Comparison of ENCODE assay signal across 18 cellular contexts in genomic region chr4:123554263-123554662, GRCh38.
DNase-seq lines count a peak whose midpoint lies in the region; ATAC-seq, FAIRE-seq and TF ChIP-seq lines count a peak whose summit lies in the region.
"Had no signal": no experiment of that assay in that cellular context is flagged by ENCODE, and none has a peak within 500 bp of the region (broad histone marks: within the 10 kb centered on the region; RNA-seq: fewer than 3 reads in every experiment).

No MANE protein-coding gene starts in this region.

- ATAC-seq in GM21737 (IDR thresholded peaks at IDR 0.05; ENCODE audit: unreplicated experiment) (no peak), GM21825 (IDR thresholded peaks at IDR 0.05; ENCODE audit: unreplicated experiment) (no peak)
- ATAC-seq: activated CD8-positive, alpha-beta memory T cell treated with anti-CD3 and anti-CD28 coated beads, Interleukin-2, amount 10 ng/mL, durations not matched to agents 7 days and 5 days; stimulated activated memory B cell treated with anti-CD40 and anti-IgM and Interleukin-4, amounts not matched to agents 10 μg/mL and 1 μg/mL and 100 μg/mL, for 72 hours had no signal

- H3K36me3 Mint-ChIP-seq in H9 (ENCODE audit: insufficient read depth in 1 of 3, low read depth in 3 of 3), result peaks cover 2 to 8% (median 7%) of the 10 kb centered on the region in 3 experiments; a peak in 3 of 7 replicates
- H3K36me3 Mint-ChIP-seq: stimulated activated memory B cell treated with anti-CD40 and anti-IgM and Interleukin-4, amounts not matched to agents 10 μg/mL and 1 μg/mL and 100 μg/mL, for 72 hours had no signal

- peak overlapping the region in 2 of 3 experiments; percentile 48 to 51; a peak in 1 of 7 replicates for H3K27ac Mint-ChIP-seq in H9
- H3K27ac Mint-ChIP-seq: activated CD8-positive, alpha-beta memory T cell treated with anti-CD3 and anti-CD28 coated beads, Interleukin-2, amount 10 ng/mL, durations not matched to agents 7 days and 5 days; stimulated activated memory B cell treated with anti-CD40 and anti-IgM and Interleukin-4, amounts not matched to agents 10 μg/mL and 1 μg/mL and 100 μg/mL, for 72 hours had no signal

- H4K5ac ChIP-seq in H9 (ENCODE audit: insufficient read length, low read depth, low read length), result no peak overlapping the region

- H3K14ac ChIP-seq in H9 (ENCODE audit: insufficient read depth, low read length), result no peak overlapping the region

- H2BK5ac ChIP-seq in H9 (ENCODE audit: insufficient read length, low read length), result no peak overlapping the region

- TF ChIP-seq RAD21 in liver (IDR thresholded peaks at IDR 0.05), result no peak

- H3K4ac ChIP-seq in H9 (ENCODE audit: low read depth, low read length), result no peak overlapping the region

- TF ChIP-seq CTCF in H9 (conservative IDR thresholded peaks at IDR 0.05), result no peak
- TF ChIP-seq CTCF in liver (IDR thresholded peaks at IDR 0.05; ENCODE audit: low read depth, low read length, missing input control), result no peak

- H3K36me3 ChIP-seq in adipocyte (ENCODE audit: control insufficient read depth, insufficient read depth, low read length, severe bottlenecking) (no peaks in the 10 kb centered on the region), liver (ENCODE audit: control insufficient read depth in 4 of 4, insufficient read depth in 3 of 4, low read depth in 1 of 4, low read length in 3 of 4) (no peaks in the 10 kb centered on the region), small intestine (ENCODE audit: control insufficient read depth in 2 of 2, insufficient read depth in 2 of 2, low read length in 2 of 2) (no peaks in the 10 kb centered on the region)

- no peaks in the 10 kb centered on the region for H3K23me2 ChIP-seq in H9 (ENCODE audit: insufficient read length, low read depth, low read length, poor library complexity, severe bottlenecking)

- H3K4me1 Mint-ChIP-seq in H9, result peaks cover 42 to 47% of the 10 kb centered on the region in 2 experiments
- H3K4me1 Mint-ChIP-seq: stimulated activated memory B cell treated with anti-CD40 and anti-IgM and Interleukin-4, amounts not matched to agents 10 μg/mL and 1 μg/mL and 100 μg/mL, for 72 hours had no signal

- H3K27me3 Mint-ChIP-seq in H9 (ENCODE audit: low read depth), result no peaks in the 10 kb centered on the region
- H3K27me3 Mint-ChIP-seq: activated CD8-positive, alpha-beta memory T cell treated with anti-CD3 and anti-CD28 coated beads, Interleukin-2, amount 10 ng/mL, durations not matched to agents 7 days and 5 days; stimulated activated memory B cell treated with anti-CD40 and anti-IgM and Interleukin-4, amounts not matched to agents 10 μg/mL and 1 μg/mL and 100 μg/mL, for 72 hours had no signal

- H3K9ac ChIP-seq in H9 (ENCODE audit: extremely low read depth, insufficient read length, low read length) (no peak overlapping the region), adipocyte (ENCODE audit: low read length) (no peak overlapping the region), liver (ENCODE audit: low read depth in 1 of 2, low read length in 2 of 2) (no peak overlapping the region)
- H3K9ac ChIP-seq: parathyroid adenoma had no signal

- H3K9me3 ChIP-seq in H9 (ENCODE audit: control insufficient read depth, low read depth, low read length), result no peaks in the 10 kb centered on the region
- H3K9me3 ChIP-seq in adipocyte (ENCODE audit: control insufficient read depth, low read length), result peaks cover 5% of the 10 kb centered on the region
- no peaks in the 10 kb centered on the region for H3K9me3 ChIP-seq in liver (ENCODE audit: control insufficient read depth in 4 of 4, low read length in 3 of 4)
- H3K9me3 ChIP-seq in small intestine (ENCODE audit: control insufficient read depth, low read depth), result no peaks in the 10 kb centered on the region

- H3K4me3 ChIP-seq in adipocyte (ENCODE audit: low read length), result peak overlapping the region; percentile 69
- no peak overlapping the region for H3K4me3 ChIP-seq in liver (ENCODE audit: low read depth in 1 of 3, low read length in 3 of 3)
- H3K4me3 ChIP-seq in small intestine (ENCODE audit: low read depth in 1 of 2, low read length in 2 of 2), result no peak overlapping the region

- H3K9me3 Mint-ChIP-seq in H9, result peaks cover 5 to 7% of the 10 kb centered on the region in 2 experiments; a peak in 3 of 5 replicates
- H3K9me3 Mint-ChIP-seq: stimulated activated memory B cell treated with anti-CD40 and anti-IgM and Interleukin-4, amounts not matched to agents 10 μg/mL and 1 μg/mL and 100 μg/mL, for 72 hours had no signal

- FAIRE-seq in small intestine (lab: Jason Lieb, UNC), result no peak
- FAIRE-seq: HTR-8/SVneo had no signal

- no peak overlapping the region for H3K4me2 ChIP-seq in H9 (ENCODE audit: insufficient read depth, insufficient read length, low read length)

- H3K4me3 Mint-ChIP-seq in H9, result no peak overlapping the region
- H3K4me3 Mint-ChIP-seq: activated CD8-positive, alpha-beta memory T cell treated with anti-CD3 and anti-CD28 coated beads, Interleukin-2, amount 10 ng/mL, durations not matched to agents 7 days and 5 days; stimulated activated memory B cell treated with anti-CD40 and anti-IgM and Interleukin-4, amounts not matched to agents 10 μg/mL and 1 μg/mL and 100 μg/mL, for 72 hours had no signal

- no peak overlapping the region for H3K18ac ChIP-seq in H9 (ENCODE audit: insufficient read length, low read depth, low read length)

- DNase-seq in H9 (no peak), adipocyte (ENCODE audit: low read depth) (peak; percentile 11), small intestine (no peak), GM19240 (ENCODE audit: insufficient read length, low spot score) (no peak)
- DNase-seq in activated CD4-positive, alpha-beta T cell treated with anti-CD3 and anti-CD28 coated beads for 1 hour, result no peak
- DNase-seq: activated CD8-positive, alpha-beta memory T cell treated with anti-CD3 and anti-CD28 coated beads, Interleukin-2, amount 10 ng/mL, durations not matched to agents 7 days and 5 days; dorsolateral prefrontal cortex; glutamatergic neuron; GOT3; NCI-H446 treated with DMSO at 0.1 percent for 48 hours; SIG-M5; T-helper 2 cell had no signal

- no peak overlapping the region for H2AFZ ChIP-seq in H9 (ENCODE audit: low read length)
- H2AFZ ChIP-seq: parathyroid adenoma had no signal

- H3K4me1 ChIP-seq in H9 (ENCODE audit: insufficient read depth, low read length) (peaks cover 3% of the 10 kb centered on the region; the same call in 1 of the 2 replicates), adipocyte (ENCODE audit: control insufficient read depth, insufficient read depth, low read length) (peaks cover 31% of the 10 kb centered on the region), liver (ENCODE audit: control insufficient read depth in 4 of 4, insufficient read depth in 4 of 4, low read length in 3 of 4) (peaks cover 5 to 28% (median 22%) of the 10 kb centered on the region in 4 donors), small intestine (ENCODE audit: control insufficient read depth in 2 of 2, insufficient read depth in 1 of 2, low read depth in 1 of 2, low read length in 1 of 2) (peaks cover 10 to 17% of the 10 kb centered on the region in 2 donors)
- H3K4me1 ChIP-seq: parathyroid adenoma had no signal

- H3K27me3 ChIP-seq in H9 (ENCODE audit: insufficient read depth, low read length) (no peaks in the 10 kb centered on the region), adipocyte (replicated peaks; ENCODE audit: control insufficient read depth, insufficient read depth, low read length) (no peaks in the 10 kb centered on the region), liver (ENCODE audit: control insufficient read depth in 4 of 4, insufficient read depth in 4 of 4, low read length in 3 of 4) (no peaks in the 10 kb centered on the region), small intestine (ENCODE audit: control insufficient read depth in 2 of 2, insufficient read depth in 2 of 2, low read length in 2 of 2) (no peaks in the 10 kb centered on the region)
- H3K27me3 ChIP-seq: dorsolateral prefrontal cortex had no signal

- no peak overlapping the region for H2BK120ac ChIP-seq in H9 (ENCODE audit: low read depth, low read length, poor library complexity, severe bottlenecking)

- H4K20me1 ChIP-seq in H9 (ENCODE audit: control insufficient read depth, insufficient read depth, insufficient read length), result no peaks in the 10 kb centered on the region

- no peaks in the 10 kb centered on the region for H3K79me1 ChIP-seq in H9 (ENCODE audit: insufficient read depth, low read depth, low read length, poor library complexity, severe bottlenecking)

- no peak overlapping the region for H4K8ac ChIP-seq in H9 (replicated peaks; ENCODE audit: insufficient read length, low read depth, low read length)

- H3T11ph ChIP-seq in H9 (ENCODE audit: low read length), result no peak overlapping the region

- no peak overlapping the region for H3K23ac ChIP-seq in H9 (ENCODE audit: insufficient read length, low read depth, low read length)

- WGBS in H9 (ENCODE audit: extremely low coverage, insufficient read length, low lambda C conversion rate), result no CpG with 5 or more reads among the region's 1 CpG
- 52% methylated on average over 1 of the region's 1 CpG for WGBS in liver
- 82 to 95% (median 87%) methylated on average over 1 of the region's 1 CpG for WGBS in small intestine, 3 donors

- H2BK20ac ChIP-seq in H9 (ENCODE audit: low read depth, low read length, poor library complexity, severe bottlenecking), result no peak overlapping the region

- H3K27ac ChIP-seq in H9 (ENCODE audit: insufficient read length, low read depth, low read length), result no peak overlapping the region
- peak overlapping the region in 1 of 2 donors; percentile 78 for H3K27ac ChIP-seq in liver (ENCODE audit: low read depth in 1 of 2, low read length in 2 of 2)
- H3K27ac ChIP-seq in small intestine (ENCODE audit: low read depth in 1 of 2, low read length in 1 of 2), result peak overlapping the region; percentile 42 to 71

- no peak overlapping the region for H3K56ac ChIP-seq in H9 (ENCODE audit: insufficient read length, low read depth, low read length)

- H2BK15ac ChIP-seq in H9 (ENCODE audit: low read depth, low read length), result no peak overlapping the region

- H2BK12ac ChIP-seq in H9 (ENCODE audit: insufficient read length, low read depth, low read length), result no peak overlapping the region

- H2AK5ac ChIP-seq in H9 (ENCODE audit: insufficient read length, low read length), result no peak overlapping the region

- no peaks in the 10 kb centered on the region for H3K79me2 ChIP-seq in H9 (ENCODE audit: insufficient read depth, low read length)
- H3K79me2 ChIP-seq: parathyroid adenoma had no signal

- H4K91ac ChIP-seq in H9 (ENCODE audit: insufficient read length, low read depth, low read length), result no peak overlapping the region

TF ChIP-seq in liver, 16 proteins besides CTCF, POLR2A, EP300 and RAD21 (continues in another document):
- TF ChIP-seq FOXA2 (IDR thresholded peaks at IDR 0.05), result no peak
- no peak for TF ChIP-seq HNF4A (conservative IDR thresholded peaks at IDR 0.05)
